Comparison of ENCODE assay signal across 19 cellular contexts in genomic region chr12:108595711-108596647, GRCh38. TPM values are rescaled to one million over a fixed set of nuclear protein-coding genes. Genes with fewer than 3 reads are reported as not detected.
A peak's percentile ranks its signal among the peaks of the same experiment; 100 is the strongest.
DNase-seq lines count a peak whose midpoint lies in the region; ATAC-seq and TF ChIP-seq lines count a peak whose summit lies in the region.
"Had no signal": no experiment of that assay in that cellular context is flagged by ENCODE, and none has a peak within 500 bp of the region (broad histone marks: within the 10 kb centered on the region; RNA-seq: fewer than 3 reads in every experiment).

No MANE protein-coding gene starts in this region.

- TF ChIP-seq CTCF in HFF-Myc (IDR thresholded peaks at IDR 0.05; ENCODE audit: low read depth, low read length, missing control alignments) (no peak), dorsolateral prefrontal cortex (IDR thresholded peaks at IDR 0.05 in 54 of 56, conservative IDR thresholded peaks at IDR 0.05 in 2 of 56; ENCODE audit: low read depth in 1 of 56, partially characterized antibody in 56 of 56) (no peak), mucosa of descending colon (IDR thresholded peaks at IDR 0.05) (no peak), Peyer's patch (IDR thresholded peaks at IDR 0.05) (no peak)

- H3K27me3 ChIP-seq in dorsolateral prefrontal cortex, result no peaks in the 10 kb centered on the region
- H3K27me3 ChIP-seq in mucosa of rectum (ENCODE audit: control insufficient read depth in 2 of 2, insufficient read depth in 2 of 2, low read length in 2 of 2), result no peaks in the 10 kb centered on the region
- H3K27me3 ChIP-seq in Peyer's patch, result no peaks in the 10 kb centered on the region
- H3K27me3 ChIP-seq: esophagus squamous epithelium had no signal

- no peak for ATAC-seq in mucosa of descending colon
- ATAC-seq: activated CD8-positive, alpha-beta memory T cell treated with anti-CD3 and anti-CD28 coated beads, Interleukin-2, amount 10 ng/mL, durations not matched to agents 7 days and 5 days had no signal

- H3K4me1 ChIP-seq in mucosa of rectum (ENCODE audit: control insufficient read depth in 2 of 2, insufficient read depth in 2 of 2, low read length in 2 of 2), result peaks cover 0 to 3% of the 10 kb centered on the region in 2 donors
- H3K4me1 ChIP-seq in urinary bladder (ENCODE audit: insufficient read depth), result no peaks in the 10 kb centered on the region
- H3K4me1 ChIP-seq in mucosa of descending colon (ENCODE audit: low read depth), result no peaks in the 10 kb centered on the region
- no peaks in the 10 kb centered on the region for H3K4me1 ChIP-seq in Peyer's patch

- H3K9ac ChIP-seq in mucosa of rectum (ENCODE audit: low read depth in 1 of 2, low read length in 2 of 2), result peak overlapping the region in 1 of 2 donors; percentile 20

- H3K9me3 ChIP-seq in mucosa of rectum (ENCODE audit: control insufficient read depth in 2 of 2, low read length in 2 of 2) (no peaks in the 10 kb centered on the region), mucosa of descending colon (no peaks in the 10 kb centered on the region), Peyer's patch (no peaks in the 10 kb centered on the region)
- H3K9me3 ChIP-seq: esophagus squamous epithelium had no signal

- intact Hi-C loops in dorsolateral prefrontal cortex (cut with DNase I), result no loop called here
- intact Hi-C loops in mucosa of descending colon (cut with DNase I, micrococcal nuclease), result no loop called here

- H3K27ac ChIP-seq in dorsolateral prefrontal cortex (peak overlapping the region in 4 of 59 donors; percentile 5 to 36 (median 24)), mucosa of rectum (ENCODE audit: low read depth in 2 of 2, low read length in 2 of 2) (no peak overlapping the region), urinary bladder (ENCODE audit: low read depth) (peak overlapping the region; percentile 28), Peyer's patch (peak overlapping the region in 2 of 4 donors; percentile 38 to 52)
- H3K27ac ChIP-seq: PC-9 had no signal

- DNase-seq in HFF-Myc (ENCODE audit: extremely low read depth, low read depth) (no peak), dorsolateral prefrontal cortex (no peak), middle frontal gyrus (ENCODE audit: extremely low spot score, low spot score) (no peak), mucosa of descending colon (no peak), Peyer's patch (no peak)
- DNase-seq: activated CD8-positive, alpha-beta memory T cell treated with anti-CD3 and anti-CD28 coated beads, Interleukin-2, amount 10 ng/mL, durations not matched to agents 7 days and 5 days; caudate nucleus; DMS53; effector CD4-positive, alpha-beta T cell; esophagus squamous epithelium; midbrain; NCI-H82; PC-9; retina; stimulated activated naive CD8-positive, alpha-beta T cell treated with anti-CD3 and anti-CD28 coated beads, Interleukin-15, amount 100 ng/mL, for 72 hours had no signal

- TF ChIP-seq POLR2A in Peyer's patch (IDR thresholded peaks at IDR 0.05), result no peak

- WGBS in urinary bladder, result 57% methylated on average over 17 of the region's 17 CpGs

- H3K4me3 ChIP-seq in HFF-Myc (replicated peaks; ENCODE audit: low read depth, low read length) (peak overlapping the region; percentile 87), dorsolateral prefrontal cortex (peak overlapping the region in 40 of 59 donors; percentile 1 to 56 (median 28)), mucosa of rectum (ENCODE audit: low read length in 2 of 2) (peak overlapping the region; percentile 19 to 59), urinary bladder (ENCODE audit: low read depth, low read length) (peak overlapping the region; percentile 9), mucosa of descending colon (no peak overlapping the region), Peyer's patch (peak overlapping the region in 1 of 4 donors; percentile 40)
- H3K4me3 ChIP-seq: PC-9 had no signal

- H3K36me3 ChIP-seq in mucosa of rectum (ENCODE audit: control insufficient read depth in 2 of 2, insufficient read depth in 2 of 2, low read length in 2 of 2) (no peaks in the 10 kb centered on the region), urinary bladder (ENCODE audit: insufficient read depth) (no peaks in the 10 kb centered on the region), mucosa of descending colon (ENCODE audit: low read depth) (no peaks in the 10 kb centered on the region), Peyer's patch (no peaks in the 10 kb centered on the region)
- H3K36me3 ChIP-seq: esophagus squamous epithelium had no signal

RNA-seq across cellular contexts. Expression of gene TMEM119, which starts 1.9 kb away (rescaled TPM):
- total RNA-seq in dorsolateral prefrontal cortex, result 10 to 100 TPM in 35 of 120 experiments, 1 to 10 TPM in 85; 1.3 to 25.3 (median 7.9) TPM
- total RNA-seq in urinary bladder, result 62.4 TPM
- polyA plus RNA-seq in urinary bladder, result 29.4 TPM
- total RNA-seq in mucosa of descending colon, result 1 to 10 TPM; 4.1 to 7.0 (median 5.1) TPM
- total RNA-seq in Peyer's patch, result 10 to 100 TPM in 1 of 4 donors, 1 to 10 TPM in 3; 1.8 to 17.3 (median 3.4) TPM
- total RNA-seq: activated T-helper 2 cell treated with anti-CD3 and anti-CD28 coated beads, Interferon-gamma antibody, Interleukin-2, Interleukin-4, amounts not matched to agents 10 μg/mL and 5 μg/mL and 100 μg/mL, durations not matched to agents 14 hours and 24 hours and 36 hours; PC-9 had no signal
- polyA plus RNA-seq: keratinocyte had no signal

RNA-seq across cellular contexts. Expression of gene ISCU, which starts 33.6 kb away (rescaled TPM):
- total RNA-seq in dorsolateral prefrontal cortex (100 to 1,000 TPM; 120 to 322 (median 236) TPM), urinary bladder (91.3 TPM), mucosa of descending colon (100 to 1,000 TPM in 2 of 3 donors, 10 to 100 TPM in 1; 94.7 to 155 (median 107) TPM), Peyer's patch (100 to 1,000 TPM; 121 to 146 (median 138) TPM)
- 210 TPM for polyA plus RNA-seq in urinary bladder

RNA-seq across cellular contexts. Expression of gene SART3, which starts 35.0 kb away (rescaled TPM):
- total RNA-seq in dorsolateral prefrontal cortex (10 to 100 TPM; 41.4 to 83.9 (median 63.1) TPM), urinary bladder (60.9 TPM), mucosa of descending colon (10 to 100 TPM; 42.0 to 47.7 (median 47.6) TPM), Peyer's patch (100 to 1,000 TPM in 1 of 4 donors, 10 to 100 TPM in 3; 67.8 to 205 (median 77.7) TPM)
- polyA plus RNA-seq in urinary bladder, result 29.3 TPM

RNA-seq across cellular contexts. Expression of gene SELPLG, which starts 37.7 kb away (rescaled TPM):
- total RNA-seq in dorsolateral prefrontal cortex (10 to 100 TPM in 39 of 120 experiments, 1 to 10 TPM in 81; 1.8 to 27.0 (median 7.9) TPM), urinary bladder (3.6 TPM), mucosa of descending colon (1 to 10 TPM; 3.3 to 6.5 (median 6.0) TPM), Peyer's patch (1 to 10 TPM; 2.4 to 9.4 (median 5.9) TPM)
- 9.4 TPM for polyA plus RNA-seq in urinary bladder
